Comparison of ENCODE assay signal across 1 cellular context in the genomic region with DNA sequence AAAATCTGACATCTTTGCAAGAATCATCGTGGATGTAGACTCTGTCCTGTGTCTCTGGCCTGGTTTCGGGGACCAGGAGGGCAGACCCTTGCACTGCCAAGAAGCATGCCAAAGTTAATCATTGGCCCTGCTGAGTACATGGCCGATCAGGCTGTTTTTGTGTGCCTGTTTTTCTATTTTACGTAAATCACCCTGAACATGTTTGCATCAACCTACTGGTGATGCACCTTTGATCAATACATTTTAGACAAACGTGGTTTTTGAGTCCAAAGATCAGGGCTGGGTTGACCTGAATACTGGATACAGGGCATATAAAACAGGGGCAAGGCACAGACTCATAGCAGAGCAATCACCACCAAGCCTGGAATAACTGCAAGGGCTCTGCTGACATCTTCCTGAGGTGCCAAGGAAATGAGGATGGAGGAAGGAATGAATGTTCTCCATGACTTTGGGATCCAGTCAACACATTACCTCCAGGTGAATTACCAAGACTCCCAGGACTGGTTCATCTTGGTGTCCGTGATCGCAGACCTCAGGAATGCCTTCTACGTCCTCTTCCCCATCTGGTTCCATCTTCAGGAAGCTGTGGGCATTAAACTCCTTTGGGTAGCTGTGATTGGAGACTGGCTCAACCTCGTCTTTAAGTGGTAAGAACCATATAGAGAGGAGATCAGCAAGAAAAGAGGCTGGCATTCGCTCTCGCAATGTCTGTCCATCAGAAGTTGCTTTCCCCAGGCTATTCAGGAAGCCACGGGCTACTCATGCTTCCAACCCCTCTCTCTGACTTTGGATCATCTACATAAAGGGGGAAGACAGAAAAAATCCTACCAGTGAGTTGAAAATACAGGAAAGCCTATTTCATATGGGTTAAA.
A peak's percentile ranks its signal among the peaks of the same experiment; 100 is the strongest.
TF ChIP-seq lines count a peak whose summit lies in the region.

A gene (plus strand): TSS at position 340 of the 872 bp plus-strand sequence. CDS start 78 bp downstream, at position 418.

TF ChIP-seq in HepG2, 621 proteins besides CTCF, POLR2A, EP300 and RAD21 (continued from another document and continues in another):
- TF ChIP-seq, protein P1, sequence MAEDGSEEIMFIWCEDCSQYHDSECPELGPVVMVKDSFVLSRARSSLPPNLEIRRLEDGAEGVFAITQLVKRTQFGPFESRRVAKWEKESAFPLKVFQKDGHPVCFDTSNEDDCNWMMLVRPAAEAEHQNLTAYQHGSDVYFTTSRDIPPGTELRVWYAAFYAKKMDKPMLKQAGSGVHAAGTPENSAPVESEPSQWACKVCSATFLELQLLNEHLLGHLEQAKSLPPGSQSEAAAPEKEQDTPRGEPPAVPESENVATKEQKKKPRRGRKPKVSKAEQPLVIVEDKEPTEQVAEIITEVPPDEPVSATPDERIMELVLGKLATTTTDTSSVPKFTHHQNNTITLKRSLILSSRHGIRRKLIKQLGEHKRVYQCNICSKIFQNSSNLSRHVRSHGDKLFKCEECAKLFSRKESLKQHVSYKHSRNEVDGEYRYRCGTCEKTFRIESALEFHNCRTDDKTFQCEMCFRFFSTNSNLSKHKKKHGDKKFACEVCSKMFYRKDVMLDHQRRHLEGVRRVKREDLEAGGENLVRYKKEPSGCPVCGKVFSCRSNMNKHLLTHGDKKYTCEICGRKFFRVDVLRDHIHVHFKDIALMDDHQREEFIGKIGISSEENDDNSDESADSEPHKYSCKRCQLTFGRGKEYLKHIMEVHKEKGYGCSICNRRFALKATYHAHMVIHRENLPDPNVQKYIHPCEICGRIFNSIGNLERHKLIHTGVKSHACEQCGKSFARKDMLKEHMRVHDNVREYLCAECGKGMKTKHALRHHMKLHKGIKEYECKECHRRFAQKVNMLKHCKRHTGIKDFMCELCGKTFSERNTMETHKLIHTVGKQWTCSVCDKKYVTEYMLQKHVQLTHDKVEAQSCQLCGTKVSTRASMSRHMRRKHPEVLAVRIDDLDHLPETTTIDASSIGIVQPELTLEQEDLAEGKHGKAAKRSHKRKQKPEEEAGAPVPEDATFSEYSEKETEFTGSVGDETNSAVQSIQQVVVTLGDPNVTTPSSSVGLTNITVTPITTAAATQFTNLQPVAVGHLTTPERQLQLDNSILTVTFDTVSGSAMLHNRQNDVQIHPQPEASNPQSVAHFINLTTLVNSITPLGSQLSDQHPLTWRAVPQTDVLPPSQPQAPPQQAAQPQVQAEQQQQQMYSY (CRISPR knock-in tag; IDR thresholded peaks at IDR 0.05), result no peak
- TF ChIP-seq CBFB (CRISPR knock-in tag; IDR thresholded peaks at IDR 0.05) (no peak), ZFAT (CRISPR knock-in tag; conservative IDR thresholded peaks at IDR 0.05) (no peak), SP2 (CRISPR knock-in tag; IDR thresholded peaks at IDR 0.05) (no peak), MAFF (IDR thresholded peaks at IDR 0.05; ENCODE audit: low read depth, low read length) (0 out of 2 replicates have a peak, but pooled peaks have one; percentile 15), HDAC6 (IDR thresholded peaks at IDR 0.05; ENCODE audit: low read depth, low read length) (no peak), ZNF720 (CRISPR knock-in tag; IDR thresholded peaks at IDR 0.05) (no peak), ZBTB7B (CRISPR knock-in tag; IDR thresholded peaks at IDR 0.05) (no peak), ZNF143 (CRISPR knock-in tag; IDR thresholded peaks at IDR 0.05) (no peak), BHLHE40 (IDR thresholded peaks at IDR 0.05; ENCODE audit: low read length) (peak; percentile 58; the same call in 1 of the 2 replicates), ZNF510 (CRISPR knock-in tag; IDR thresholded peaks at IDR 0.05; ENCODE audit: low read depth) (no peak), DMAP1 (CRISPR knock-in tag; IDR thresholded peaks at IDR 0.05) (peak; percentile 41), RELA (CRISPR knock-in tag; IDR thresholded peaks at IDR 0.05) (no peak), ZNF33B (CRISPR knock-in tag; IDR thresholded peaks at IDR 0.05) (peak; percentile 88), RARA (CRISPR knock-in tag; IDR thresholded peaks at IDR 0.05) (peak; percentile 97), ZNF644 (CRISPR knock-in tag; IDR thresholded peaks at IDR 0.05; ENCODE audit: low read depth) (no peak; the same call in 1 of the 2 replicates), PAX8 (CRISPR knock-in tag; IDR thresholded peaks at IDR 0.05; ENCODE audit: borderline replicate concordance) (no peak), ZNF557 (CRISPR knock-in tag; IDR thresholded peaks at IDR 0.05) (no peak), ZBTB42 (CRISPR knock-in tag; IDR thresholded peaks at IDR 0.05) (no peak), ZKSCAN5 (CRISPR knock-in tag; IDR thresholded peaks at IDR 0.05) (no peak), TCF7L2 (IDR thresholded peaks at IDR 0.05; ENCODE audit: low read depth, low read length) (no peak), ZBTB8A (CRISPR knock-in tag; IDR thresholded peaks at IDR 0.05; ENCODE audit: borderline replicate concordance, low read depth) (no peak), ZNF460 (CRISPR knock-in tag; IDR thresholded peaks at IDR 0.05; ENCODE audit: borderline replicate concordance) (peak; percentile 14; the same call in 1 of the 2 replicates), ZNF607 (CRISPR knock-in tag; IDR thresholded peaks at IDR 0.05; ENCODE audit: borderline replicate concordance) (no peak; the same call in 1 of the 2 replicates), ARNT2 (CRISPR knock-in tag; IDR thresholded peaks at IDR 0.05; ENCODE audit: low read depth) (no peak; the same call in 1 of the 2 replicates), ZNF230 (CRISPR knock-in tag; IDR thresholded peaks at IDR 0.05) (no peak; the same call in 1 of the 2 replicates), ZNF703 (CRISPR knock-in tag; IDR thresholded peaks at IDR 0.05; ENCODE audit: borderline replicate concordance) (no peak), PPARG (CRISPR knock-in tag; conservative IDR thresholded peaks at IDR 0.05) (peak; percentile 66; the same call in 1 of the 2 replicates), PITX1 (CRISPR knock-in tag; IDR thresholded peaks at IDR 0.05) (peak; percentile 49; the same call in 1 of the 2 replicates), HDAC2 (CRISPR knock-in tag; IDR thresholded peaks at IDR 0.05) (peak; percentile 73; the same call in 1 of the 2 replicates), ZNF30 (CRISPR knock-in tag; IDR thresholded peaks at IDR 0.05) (no peak), ZNF563 (CRISPR knock-in tag; IDR thresholded peaks at IDR 0.05) (peak; percentile 3; the same call in 1 of the 2 replicates)
- TF ChIP-seq, protein P2, sequence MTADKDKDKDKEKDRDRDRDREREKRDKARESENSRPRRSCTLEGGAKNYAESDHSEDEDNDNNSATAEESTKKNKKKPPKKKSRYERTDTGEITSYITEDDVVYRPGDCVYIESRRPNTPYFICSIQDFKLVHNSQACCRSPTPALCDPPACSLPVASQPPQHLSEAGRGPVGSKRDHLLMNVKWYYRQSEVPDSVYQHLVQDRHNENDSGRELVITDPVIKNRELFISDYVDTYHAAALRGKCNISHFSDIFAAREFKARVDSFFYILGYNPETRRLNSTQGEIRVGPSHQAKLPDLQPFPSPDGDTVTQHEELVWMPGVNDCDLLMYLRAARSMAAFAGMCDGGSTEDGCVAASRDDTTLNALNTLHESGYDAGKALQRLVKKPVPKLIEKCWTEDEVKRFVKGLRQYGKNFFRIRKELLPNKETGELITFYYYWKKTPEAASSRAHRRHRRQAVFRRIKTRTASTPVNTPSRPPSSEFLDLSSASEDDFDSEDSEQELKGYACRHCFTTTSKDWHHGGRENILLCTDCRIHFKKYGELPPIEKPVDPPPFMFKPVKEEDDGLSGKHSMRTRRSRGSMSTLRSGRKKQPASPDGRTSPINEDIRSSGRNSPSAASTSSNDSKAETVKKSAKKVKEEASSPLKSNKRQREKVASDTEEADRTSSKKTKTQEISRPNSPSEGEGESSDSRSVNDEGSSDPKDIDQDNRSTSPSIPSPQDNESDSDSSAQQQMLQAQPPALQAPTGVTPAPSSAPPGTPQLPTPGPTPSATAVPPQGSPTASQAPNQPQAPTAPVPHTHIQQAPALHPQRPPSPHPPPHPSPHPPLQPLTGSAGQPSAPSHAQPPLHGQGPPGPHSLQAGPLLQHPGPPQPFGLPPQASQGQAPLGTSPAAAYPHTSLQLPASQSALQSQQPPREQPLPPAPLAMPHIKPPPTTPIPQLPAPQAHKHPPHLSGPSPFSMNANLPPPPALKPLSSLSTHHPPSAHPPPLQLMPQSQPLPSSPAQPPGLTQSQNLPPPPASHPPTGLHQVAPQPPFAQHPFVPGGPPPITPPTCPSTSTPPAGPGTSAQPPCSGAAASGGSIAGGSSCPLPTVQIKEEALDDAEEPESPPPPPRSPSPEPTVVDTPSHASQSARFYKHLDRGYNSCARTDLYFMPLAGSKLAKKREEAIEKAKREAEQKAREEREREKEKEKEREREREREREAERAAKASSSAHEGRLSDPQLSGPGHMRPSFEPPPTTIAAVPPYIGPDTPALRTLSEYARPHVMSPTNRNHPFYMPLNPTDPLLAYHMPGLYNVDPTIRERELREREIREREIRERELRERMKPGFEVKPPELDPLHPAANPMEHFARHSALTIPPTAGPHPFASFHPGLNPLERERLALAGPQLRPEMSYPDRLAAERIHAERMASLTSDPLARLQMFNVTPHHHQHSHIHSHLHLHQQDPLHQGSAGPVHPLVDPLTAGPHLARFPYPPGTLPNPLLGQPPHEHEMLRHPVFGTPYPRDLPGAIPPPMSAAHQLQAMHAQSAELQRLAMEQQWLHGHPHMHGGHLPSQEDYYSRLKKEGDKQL (CRISPR knock-in tag; IDR thresholded peaks at IDR 0.05; ENCODE audit: low read depth), result no peak
- TF ChIP-seq, protein P3, sequence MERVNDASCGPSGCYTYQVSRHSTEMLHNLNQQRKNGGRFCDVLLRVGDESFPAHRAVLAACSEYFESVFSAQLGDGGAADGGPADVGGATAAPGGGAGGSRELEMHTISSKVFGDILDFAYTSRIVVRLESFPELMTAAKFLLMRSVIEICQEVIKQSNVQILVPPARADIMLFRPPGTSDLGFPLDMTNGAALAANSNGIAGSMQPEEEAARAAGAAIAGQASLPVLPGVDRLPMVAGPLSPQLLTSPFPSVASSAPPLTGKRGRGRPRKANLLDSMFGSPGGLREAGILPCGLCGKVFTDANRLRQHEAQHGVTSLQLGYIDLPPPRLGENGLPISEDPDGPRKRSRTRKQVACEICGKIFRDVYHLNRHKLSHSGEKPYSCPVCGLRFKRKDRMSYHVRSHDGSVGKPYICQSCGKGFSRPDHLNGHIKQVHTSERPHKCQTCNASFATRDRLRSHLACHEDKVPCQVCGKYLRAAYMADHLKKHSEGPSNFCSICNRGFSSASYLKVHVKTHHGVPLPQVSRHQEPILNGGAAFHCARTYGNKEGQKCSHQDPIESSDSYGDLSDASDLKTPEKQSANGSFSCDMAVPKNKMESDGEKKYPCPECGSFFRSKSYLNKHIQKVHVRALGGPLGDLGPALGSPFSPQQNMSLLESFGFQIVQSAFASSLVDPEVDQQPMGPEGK (CRISPR knock-in tag; IDR thresholded peaks at IDR 0.05), result 0 out of 2 replicates have a peak, but pooled peaks have one; percentile 21
- TF ChIP-seq, protein P4, sequence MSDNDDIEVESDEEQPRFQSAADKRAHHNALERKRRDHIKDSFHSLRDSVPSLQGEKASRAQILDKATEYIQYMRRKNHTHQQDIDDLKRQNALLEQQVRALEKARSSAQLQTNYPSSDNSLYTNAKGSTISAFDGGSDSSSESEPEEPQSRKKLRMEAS (IDR thresholded peaks at IDR 0.05), result peak; percentile 80
- TF ChIP-seq, protein P5, sequence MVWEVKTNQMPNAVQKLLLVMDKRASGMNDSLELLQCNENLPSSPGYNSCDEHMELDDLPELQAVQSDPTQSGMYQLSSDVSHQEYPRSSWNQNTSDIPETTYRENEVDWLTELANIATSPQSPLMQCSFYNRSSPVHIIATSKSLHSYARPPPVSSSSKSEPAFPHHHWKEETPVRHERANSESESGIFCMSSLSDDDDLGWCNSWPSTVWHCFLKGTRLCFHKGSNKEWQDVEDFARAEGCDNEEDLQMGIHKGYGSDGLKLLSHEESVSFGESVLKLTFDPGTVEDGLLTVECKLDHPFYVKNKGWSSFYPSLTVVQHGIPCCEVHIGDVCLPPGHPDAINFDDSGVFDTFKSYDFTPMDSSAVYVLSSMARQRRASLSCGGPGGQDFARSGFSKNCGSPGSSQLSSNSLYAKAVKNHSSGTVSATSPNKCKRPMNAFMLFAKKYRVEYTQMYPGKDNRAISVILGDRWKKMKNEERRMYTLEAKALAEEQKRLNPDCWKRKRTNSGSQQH (CRISPR knock-in tag; IDR thresholded peaks at IDR 0.05; ENCODE audit: low read depth), result peak; percentile 61
- TF ChIP-seq, protein P6, sequence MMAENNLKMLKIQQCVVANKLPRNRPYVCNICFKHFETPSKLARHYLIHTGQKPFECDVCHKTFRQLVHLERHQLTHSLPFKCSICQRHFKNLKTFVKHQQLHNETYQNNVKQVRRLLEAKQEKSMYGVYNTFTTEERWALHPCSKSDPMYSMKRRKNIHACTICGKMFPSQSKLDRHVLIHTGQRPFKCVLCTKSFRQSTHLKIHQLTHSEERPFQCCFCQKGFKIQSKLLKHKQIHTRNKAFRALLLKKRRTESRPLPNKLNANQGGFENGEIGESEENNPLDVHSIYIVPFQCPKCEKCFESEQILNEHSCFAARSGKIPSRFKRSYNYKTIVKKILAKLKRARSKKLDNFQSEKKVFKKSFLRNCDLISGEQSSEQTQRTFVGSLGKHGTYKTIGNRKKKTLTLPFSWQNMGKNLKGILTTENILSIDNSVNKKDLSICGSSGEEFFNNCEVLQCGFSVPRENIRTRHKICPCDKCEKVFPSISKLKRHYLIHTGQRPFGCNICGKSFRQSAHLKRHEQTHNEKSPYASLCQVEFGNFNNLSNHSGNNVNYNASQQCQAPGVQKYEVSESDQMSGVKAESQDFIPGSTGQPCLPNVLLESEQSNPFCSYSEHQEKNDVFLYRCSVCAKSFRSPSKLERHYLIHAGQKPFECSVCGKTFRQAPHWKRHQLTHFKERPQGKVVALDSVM (CRISPR knock-in tag; IDR thresholded peaks at IDR 0.05), result no peak
- TF ChIP-seq, protein P7, sequence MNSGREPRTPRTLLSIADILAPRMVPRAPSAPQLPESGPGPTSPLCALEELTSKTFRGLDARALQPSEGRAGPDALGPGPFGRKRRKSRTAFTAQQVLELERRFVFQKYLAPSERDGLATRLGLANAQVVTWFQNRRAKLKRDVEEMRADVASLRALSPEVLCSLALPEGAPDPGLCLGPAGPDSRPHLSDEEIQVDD (CRISPR knock-in tag; IDR thresholded peaks at IDR 0.05; ENCODE audit: borderline replicate concordance), result no peak
